Comparison of ENCODE assay signal across 12 cellular contexts in the genomic region with DNA sequence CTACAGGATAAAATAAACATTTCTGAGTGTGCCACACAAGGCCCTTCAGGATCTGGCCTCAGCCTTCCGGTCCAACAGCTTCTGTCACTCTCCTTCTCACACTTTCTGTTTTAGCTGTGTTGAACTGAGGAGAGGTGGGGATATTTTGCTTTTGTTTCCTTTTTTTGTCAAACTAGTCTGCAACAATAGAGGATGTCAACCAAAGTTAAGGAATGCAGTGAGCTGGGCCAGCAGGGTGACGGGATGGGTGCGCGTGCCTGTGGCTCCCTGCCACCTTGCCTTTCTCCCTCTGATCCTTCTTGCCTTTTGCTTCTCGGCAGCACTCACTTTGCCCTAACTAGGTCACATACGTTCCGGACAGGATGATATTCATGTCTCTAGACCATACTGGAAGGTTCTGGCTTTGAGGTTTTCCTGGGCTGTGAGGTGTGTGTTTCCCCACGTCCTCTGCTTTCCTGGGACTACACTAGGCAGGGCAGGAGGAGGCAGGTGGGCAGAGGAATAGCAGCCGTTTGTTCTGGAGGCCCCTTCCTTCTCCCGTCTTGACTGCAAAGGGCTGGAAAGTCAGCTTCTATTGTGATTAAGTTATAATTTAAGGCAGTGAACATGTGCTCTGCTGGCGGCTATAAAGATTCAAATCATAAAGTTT.
A peak's percentile ranks its signal among the peaks of the same experiment; 100 is the strongest.
DNase-seq lines count a peak whose midpoint lies in the region; TF ChIP-seq lines count a peak whose summit lies in the region.
"Had no signal": no experiment of that assay in that cellular context is flagged by ENCODE, and none has a peak within 500 bp of the region (broad histone marks: within the 10 kb centered on the region; RNA-seq: fewer than 3 reads in every experiment).

No MANE protein-coding gene starts in this region.

- H3K9me3 ChIP-seq in sigmoid colon (no peaks in the 10 kb centered on the region), OCI-LY7 (ENCODE audit: low read length) (no peaks in the 10 kb centered on the region)

- no peaks in the 10 kb centered on the region for H4K20me1 ChIP-seq in OCI-LY7 (ENCODE audit: insufficient read depth, low read length)

- POLR2A ChIA-PET in OCI-LY7 (lab: Charles Lee), result no interaction called here

- H3K27me3 Mint-ChIP-seq in activated T-helper 2 cell treated with anti-CD3 and anti-CD28 coated beads, Interferon-gamma antibody, Interleukin-2, Interleukin-4, amounts not matched to agents 10 μg/mL and 5 μg/mL and 100 μg/mL, durations not matched to agents 14 hours and 24 hours and 36 hours (ENCODE audit: low read depth), result peaks cover 19% of the 10 kb centered on the region

- peak overlapping the region; percentile 15 for H3K4me3 ChIP-seq in GM12864 (ENCODE audit: low read depth, low read length)
- H3K4me3 ChIP-seq in fibroblast of pulmonary artery (replicated peaks; ENCODE audit: low read depth, low read length), result no peak overlapping the region
- H3K4me3 ChIP-seq in sigmoid colon, result peak overlapping the region in 2 of 4 donors; percentile 19 to 34
- H3K4me3 ChIP-seq in OCI-LY7 (ENCODE audit: low read depth, low read length, poor library complexity, severe bottlenecking), result no peak overlapping the region

- CTCF ChIA-PET in OCI-LY7 (lab: Charles Lee; ENCODE audit: unreplicated experiment), result no interaction called here

- H3K79me2 ChIP-seq in OCI-LY7 (ENCODE audit: insufficient read depth, low read depth, low read length), result no peaks in the 10 kb centered on the region

- H3K4me3 Mint-ChIP-seq in activated T-helper 2 cell treated with anti-CD3 and anti-CD28 coated beads, Interferon-gamma antibody, Interleukin-2, Interleukin-4, amounts not matched to agents 10 μg/mL and 5 μg/mL and 100 μg/mL, durations not matched to agents 14 hours and 24 hours and 36 hours (ENCODE audit: low read depth), result no peak overlapping the region
- H3K4me3 Mint-ChIP-seq: CD8-positive, alpha-beta T cell; nephron had no signal

- H3K36me3 ChIP-seq in sigmoid colon, result no peaks in the 10 kb centered on the region
- no peaks in the 10 kb centered on the region for H3K36me3 ChIP-seq in OCI-LY7 (ENCODE audit: insufficient read depth, low read length)

- intact Hi-C loops in sigmoid colon (cut with DNase I) (no loop called here), posterior vena cava (cut with DNase I) (no loop called here), OCI-LY7 (cut with micrococcal nuclease; ENCODE audit: unreplicated experiment) (no loop called here)
- intact Hi-C loops in activated T-helper 2 cell treated with anti-CD3 and anti-CD28 coated beads, Interferon-gamma antibody, Interleukin-2, Interleukin-4, amounts not matched to agents 10 μg/mL and 5 μg/mL and 100 μg/mL, durations not matched to agents 14 hours and 24 hours and 36 hours (cut with micrococcal nuclease), result no loop called here

- no peak for TF ChIP-seq CTCF in GM12864 (IDR thresholded peaks at IDR 0.05; ENCODE audit: low read depth, low read length, missing control alignments)
- TF ChIP-seq CTCF in fibroblast of pulmonary artery (IDR thresholded peaks at IDR 0.05; ENCODE audit: low read length, missing control alignments), result no peak
- no peak for TF ChIP-seq CTCF in sigmoid colon (IDR thresholded peaks at IDR 0.05)
- TF ChIP-seq CTCF in OCI-LY7 (conservative IDR thresholded peaks at IDR 0.05; ENCODE audit: low read length), result no peak

- WGBS in sigmoid colon, 2 donors, result 17 to 19% methylated on average over 11 of the region's 11 CpGs

- H2AFZ ChIP-seq in OCI-LY7 (ENCODE audit: low read length), result no peak overlapping the region

- no peaks in the 10 kb centered on the region for H3K36me3 Mint-ChIP-seq in activated T-helper 2 cell treated with anti-CD3 and anti-CD28 coated beads, Interferon-gamma antibody, Interleukin-2, Interleukin-4, amounts not matched to agents 10 μg/mL and 5 μg/mL and 100 μg/mL, durations not matched to agents 14 hours and 24 hours and 36 hours (ENCODE audit: low read depth)
- H3K36me3 Mint-ChIP-seq: CD8-positive, alpha-beta T cell had no signal

- no peaks in the 10 kb centered on the region for H3K9me2 ChIP-seq in OCI-LY7 (ENCODE audit: insufficient read depth, low read length)

- TF ChIP-seq EP300 in sigmoid colon (IDR thresholded peaks at IDR 0.05), result no peak

- BruUV-seq in OCI-LY7 (replicated peaks; lab: Mats Ljungman, UMichigan), result no TSS peak

- H3K27ac ChIP-seq in sigmoid colon (peak overlapping the region in 3 of 4 donors; percentile 25 to 54 (median 34)), OCI-LY7 (ENCODE audit: low read depth, low read length, poor library complexity, severe bottlenecking) (no peak overlapping the region)
- H3K27ac ChIP-seq: RWPE1 had no signal

- H3K27ac Mint-ChIP-seq in activated T-helper 2 cell treated with anti-CD3 and anti-CD28 coated beads, Interferon-gamma antibody, Interleukin-2, Interleukin-4, amounts not matched to agents 10 μg/mL and 5 μg/mL and 100 μg/mL, durations not matched to agents 14 hours and 24 hours and 36 hours, result no peak overlapping the region
- H3K27ac Mint-ChIP-seq: CD8-positive, alpha-beta T cell; nephron had no signal

- peaks cover 0 to 15% (median 10%) of the 10 kb centered on the region in 4 donors for H3K4me1 ChIP-seq in sigmoid colon
- H3K4me1 ChIP-seq in OCI-LY7 (ENCODE audit: insufficient read depth, low read length, poor library complexity, severe bottlenecking), result no peaks in the 10 kb centered on the region

- no peaks in the 10 kb centered on the region for H3K9me3 Mint-ChIP-seq in activated T-helper 2 cell treated with anti-CD3 and anti-CD28 coated beads, Interferon-gamma antibody, Interleukin-2, Interleukin-4, amounts not matched to agents 10 μg/mL and 5 μg/mL and 100 μg/mL, durations not matched to agents 14 hours and 24 hours and 36 hours

- no peak overlapping the region for H3K4me2 ChIP-seq in OCI-LY7 (ENCODE audit: low read length)

- DNase-seq in GM12864 (ENCODE audit: low read depth) (no peak), M059J (ENCODE audit: low read depth) (peak; percentile 6), fibroblast of pulmonary artery (ENCODE audit: low read depth) (peak; percentile 7), sigmoid colon (no peak), posterior vena cava (ENCODE audit: low spot score) (no peak), SW 1271 (lab: John Stamatoyannopoulos, UW) (no peak), OCI-LY7 (ENCODE audit: low spot score) (no peak)
- DNase-seq in activated T-helper 2 cell treated with anti-CD3 and anti-CD28 coated beads, Interferon-gamma antibody, Interleukin-2, Interleukin-4, amounts not matched to agents 10 μg/mL and 5 μg/mL and 100 μg/mL, durations not matched to agents 14 hours and 24 hours and 36 hours (ENCODE audit: low spot score), result no peak
- DNase-seq: CD8-positive, alpha-beta T cell; NCI-H226 had no signal

- peaks cover 12% of the 10 kb centered on the region for H3K4me1 Mint-ChIP-seq in activated T-helper 2 cell treated with anti-CD3 and anti-CD28 coated beads, Interferon-gamma antibody, Interleukin-2, Interleukin-4, amounts not matched to agents 10 μg/mL and 5 μg/mL and 100 μg/mL, durations not matched to agents 14 hours and 24 hours and 36 hours (ENCODE audit: low read depth)

- H3K27me3 ChIP-seq in sigmoid colon, result no peaks in the 10 kb centered on the region

- no peak for TF ChIP-seq POLR2A in sigmoid colon (IDR thresholded peaks at IDR 0.05)

Comparison
In these comparisons a context has a peak if more than half of its experiments do, and no peak if none do; other contexts are left out.
1. DNase-seq: peak in M059J (single experiment) and fibroblast of pulmonary artery (single experiment); none in GM12864 (single experiment), sigmoid colon (single experiment), activated T-helper 2 cell treated with anti-CD3 and anti-CD28 coated beads, Interferon-gamma antibody, Interleukin-2, Interleukin-4, amounts not matched to agents 10 μg/mL and 5 μg/mL and 100 μg/mL, durations not matched to agents 14 hours and 24 hours and 36 hours (single experiment), posterior vena cava (single experiment), SW 1271 (0 of 2) and OCI-LY7 (single experiment).